Comparison of ENCODE assay signal across 8 cellular contexts in the genomic region with DNA sequence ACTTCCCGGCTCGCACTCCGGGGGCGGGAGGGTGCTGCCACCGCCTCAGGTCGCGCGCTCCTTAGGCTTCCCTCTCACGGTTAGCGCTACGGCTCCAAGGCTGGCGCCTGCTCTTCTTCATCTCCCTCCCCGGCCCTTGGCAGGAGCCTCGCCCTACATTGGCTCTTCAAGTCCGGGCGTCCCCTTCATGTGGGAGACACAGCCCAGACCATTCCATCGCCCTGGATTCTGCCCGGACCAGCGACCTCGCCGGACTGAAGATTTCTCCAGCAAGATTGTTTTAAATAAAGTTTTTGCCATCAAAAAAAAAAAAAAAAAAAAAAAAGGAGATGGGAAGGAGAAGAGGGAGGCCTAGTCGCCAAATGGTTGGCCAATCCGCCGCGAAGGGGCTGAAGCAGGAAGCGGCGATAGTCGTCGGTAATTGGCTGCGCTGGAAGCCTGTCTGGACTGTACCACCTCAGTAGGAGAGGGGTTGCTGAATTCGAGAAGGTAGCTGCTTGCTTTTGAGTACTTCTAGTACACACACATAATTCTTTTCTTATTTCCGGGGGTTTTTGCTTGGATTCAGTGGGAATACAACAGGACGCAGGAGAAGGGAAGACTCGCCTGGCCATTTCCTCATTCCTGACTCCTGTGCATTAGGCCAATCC. TPM values are rescaled to one million over a fixed set of nuclear protein-coding genes. Genes with fewer than 3 reads are reported as not detected.
A peak's percentile ranks its signal among the peaks of the same experiment; 100 is the strongest.
DNase-seq lines count a peak whose midpoint lies in the region; ATAC-seq and TF ChIP-seq lines count a peak whose summit lies in the region.

No MANE protein-coding gene starts in this region.

- peak; percentile 70 for ATAC-seq in HG03432 (IDR thresholded peaks at IDR 0.05; ENCODE audit: unreplicated experiment)

- TF ChIP-seq CTCF in choroid plexus epithelial cell (conservative IDR thresholded peaks at IDR 0.05; ENCODE audit: low read depth, low read length) (no peak), kidney epithelial cell (IDR thresholded peaks at IDR 0.05; ENCODE audit: insufficient read depth, low read length, poor library complexity, severe bottlenecking) (no peak)

- H3K27me3 ChIP-seq in kidney epithelial cell (ENCODE audit: control insufficient read depth, insufficient read depth, low read length), result no peaks in the 10 kb centered on the region

- peak; percentile 46 for TF ChIP-seq POLR2A in GM19193 (IDR thresholded peaks at IDR 0.05; ENCODE audit: extremely low read depth, insufficient read depth, insufficient read length)

- H3K4me3 ChIP-seq in choroid plexus epithelial cell (ENCODE audit: low read depth, low read length), result peak overlapping the region; percentile 98
- peak overlapping the region; percentile 90 for H3K4me3 ChIP-seq in kidney epithelial cell (ENCODE audit: low read depth, low read length)

- DNase-seq in Ammon's horn (ENCODE audit: low spot score) (peak; percentile 99), NCI-H460 (ENCODE audit: extremely low read depth, low read depth) (peak; percentile 94), choroid plexus epithelial cell (ENCODE audit: low read depth) (peak; percentile 100), kidney epithelial cell (ENCODE audit: low read depth) (peak; percentile 96)
- DNase-seq in activated CD4-positive, alpha-beta T cell treated with anti-CD3 and anti-CD28 coated beads for 24 hours (ENCODE audit: low read depth in 2 of 2), result peak; percentile 78 to 82
- peak; percentile 94 for DNase-seq in stimulated activated CD4-positive, alpha-beta T cell treated with anti-CD3 and anti-CD28 coated beads, Interleukin-15, amount 100 ng/mL, for 24 hours

- H3K36me3 ChIP-seq in kidney epithelial cell (ENCODE audit: control insufficient read depth, insufficient read depth, low read length), result no peaks in the 10 kb centered on the region

RNA-seq across cellular contexts. Expression of gene ZDHHC5, which starts 0.7 kb away (rescaled TPM):
- 34.8 TPM in 2 replicates for total RNA-seq in NCI-H460 (2014; rRNA removed; shearing (Covaris generic))
- 20.5 and 24.9 TPM in 2 replicates for polyA plus RNA-seq in NCI-H460 (2014; cell fraction: nucleus; rRNA removed)
- total RNA-seq in kidney epithelial cell, result 62.4 and 69.2 TPM in 2 replicates

RNA-seq across cellular contexts. Expression of gene CLP1, which starts 9.6 kb away (rescaled TPM):
- total RNA-seq in NCI-H460 (2014; rRNA removed; shearing (Covaris generic)), result 11.0 and 11.9 TPM in 2 replicates
- 10.7 and 12.7 TPM in 2 replicates for polyA plus RNA-seq in NCI-H460 (2014; cell fraction: nucleus; rRNA removed)
- total RNA-seq in kidney epithelial cell, result 17.7 and 20.7 TPM in 2 replicates

RNA-seq across cellular contexts. Expression of gene YPEL4, which starts 17.5 kb away (rescaled TPM):
- total RNA-seq in NCI-H460 (2014; rRNA removed; shearing (Covaris generic)), result not detected in 2 replicates
- not detected in 2 replicates for polyA plus RNA-seq in NCI-H460 (2014; cell fraction: nucleus; rRNA removed)
- total RNA-seq in kidney epithelial cell, result 1.4 TPM in 1 of 2 replicates, not detected in the other

RNA-seq across cellular contexts. Expression of gene MED19, which starts 44.8 kb away (rescaled TPM):
- 22.5 and 23.1 TPM in 2 replicates for total RNA-seq in NCI-H460 (2014; rRNA removed; shearing (Covaris generic))
- polyA plus RNA-seq in NCI-H460 (2014; cell fraction: nucleus; rRNA removed), result 12.0 and 13.0 TPM in 2 replicates
- 26.8 and 27.6 TPM in 2 replicates for total RNA-seq in kidney epithelial cell

RNA-seq across cellular contexts. Expression of gene TMX2, which starts 45.2 kb away (rescaled TPM):
- 124 and 126 TPM in 2 replicates for total RNA-seq in NCI-H460 (2014; rRNA removed; shearing (Covaris generic))
- 123 and 131 TPM in 2 replicates for polyA plus RNA-seq in NCI-H460 (2014; cell fraction: nucleus; rRNA removed)
- 74.0 and 79.8 TPM in 2 replicates for total RNA-seq in kidney epithelial cell

Comparison
In these comparisons a context has a peak if more than half of its experiments do, and no peak if none do; other contexts are left out.
1. Peak in every context shown above with its lines: DNase-seq, ATAC-seq and H3K4me3 ChIP-seq.